Comparison of ENCODE assay signal across 26 cellular contexts in the genomic region with DNA sequence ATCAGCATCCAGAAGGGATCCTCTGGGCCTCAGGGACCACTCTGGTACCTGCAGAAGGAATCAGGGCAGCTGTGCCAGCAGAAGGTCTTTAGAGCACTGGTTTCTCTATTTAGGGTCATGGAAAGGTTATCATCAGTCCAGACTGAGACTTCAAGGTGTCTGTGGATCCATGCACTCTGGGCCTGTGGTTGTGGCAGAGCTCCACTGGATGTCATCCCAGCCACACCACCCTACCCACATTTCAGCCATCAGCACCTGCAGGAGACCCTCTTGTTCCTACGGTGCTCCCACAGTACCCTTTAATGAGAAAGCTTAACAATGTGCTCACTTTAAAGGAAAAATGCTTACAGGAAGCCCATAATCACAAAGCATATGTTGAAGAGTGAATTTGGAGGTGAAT.
"Had no signal": no experiment of that assay in that cellular context is flagged by ENCODE, and none has a peak within 500 bp of the region (broad histone marks: within the 10 kb centered on the region; RNA-seq: fewer than 3 reads in every experiment).

No MANE protein-coding gene starts in this region.

- H3K27me3 ChIP-seq: left lung, pancreas, tibial nerve, uterus had no signal

- H3K4me3 ChIP-seq: left lung, lower lobe of right lung, pancreas, prostate gland, skin epidermis, tibial nerve, uterus had no signal

- DNase-seq: hypothalamus; immature natural killer cell; kidney; left colon; left lung; lower lobe of right lung; mammary epithelial cell; mesenchymal stem cell; naive thymus-derived CD8-positive, alpha-beta T cell; nucleus accumbens; pancreas; retina; right cardiac atrium; stimulated activated CD4-positive, alpha-beta T cell treated with anti-CD3 and anti-CD28 coated beads, Interleukin-12 subunit alpha, Interleukin-12 subunit beta, amount 100 ng/mL, for 4 hours; stimulated activated CD4-positive, alpha-beta T cell treated with anti-CD3 and anti-CD28 coated beads, Interleukin-15, amount 100 ng/mL, for 24 hours; stimulated activated CD4-positive, alpha-beta T cell treated with anti-CD3 and anti-CD28 coated beads, Interleukin-2, amount 100 ng/mL, for 24 hours; stimulated activated CD4-positive, alpha-beta T cell treated with anti-CD3 and anti-CD28 coated beads, Interleukin-4, amount 100 ng/mL, for 1 hour; stimulated activated naive CD4-positive, alpha-beta T cell treated with Interleukin-2 at 50 U/mL for 16 hours; stimulated activated naive CD8-positive, alpha-beta T cell treated with anti-CD3 and anti-CD28 coated beads, Interleukin-15, amount 100 ng/mL, for 72 hours; substantia nigra; uterus had no signal

- H3K4me1 ChIP-seq: left lung, lower lobe of right lung, pancreas, prostate gland, tibial nerve, uterus had no signal

- H3K36me3 ChIP-seq: left lung, lower lobe of right lung, pancreas, prostate gland, tibial nerve, uterus had no signal

- ATAC-seq: left colon; left lung; naive thymus-derived CD8-positive, alpha-beta T cell; pancreas; right cardiac atrium; sciatic nerve; stimulated activated naive CD8-positive, alpha-beta T cell treated with anti-CD3 and anti-CD28 coated beads, Interleukin-15, amount 100 ng/mL, for 72 hours had no signal

- FAIRE-seq: islet of Langerhans, kidney, pancreas had no signal

- H3K9me3 ChIP-seq: left lung, lower lobe of right lung, pancreas, prostate gland, tibial nerve, uterus had no signal
